Comparison of ENCODE assay signal across 23 cellular contexts in genomic region chr3:52998781-52999509, GRCh38. TPM values are rescaled to one million over a fixed set of nuclear protein-coding genes. Genes with fewer than 3 reads are reported as not detected.
DNase-seq lines count a peak whose midpoint lies in the region; ATAC-seq and TF ChIP-seq lines count a peak whose summit lies in the region.
"Had no signal": no experiment of that assay in that cellular context is flagged by ENCODE, and none has a peak within 500 bp of the region (broad histone marks: within the 10 kb centered on the region; RNA-seq: fewer than 3 reads in every experiment).

No MANE protein-coding gene starts in this region.

- H3K4me1 ChIP-seq in GM23338 (ENCODE audit: insufficient read depth) = no peaks in the 10 kb centered on the region
- H3K4me1 ChIP-seq in foreskin keratinocyte = no peaks in the 10 kb centered on the region
- H3K4me1 ChIP-seq in neuronal stem cell (ENCODE audit: control insufficient read depth in 2 of 2, insufficient read depth in 1 of 2, low read depth in 1 of 2, low read length in 2 of 2) = no peaks in the 10 kb centered on the region
- H3K4me1 ChIP-seq: BLaER1 treated with 17β-estradiol and CSF1 and Interleukin-3, amounts not matched to agents 10 nM and 100 nM; stomach had no signal

- H2BK12ac ChIP-seq in neuronal stem cell (ENCODE audit: low read length) = no peak overlapping the region

- H3K4me3 Mint-ChIP-seq in GM23338 (no peak overlapping the region), type B pancreatic cell (no peak overlapping the region)
- H3K4me3 Mint-ChIP-seq: activated B cell treated with CpG ODN at 0.5 μM for 24 hours; naive thymus-derived CD8-positive, alpha-beta T cell had no signal

- H4K8ac ChIP-seq in neuronal stem cell (ENCODE audit: low read depth, low read length) = no peak overlapping the region

- H2AFZ ChIP-seq in GM23338 (no peak overlapping the region), neuronal stem cell (ENCODE audit: low read length) (no peak overlapping the region)
- H2AFZ ChIP-seq: GM23248 had no signal

- H4K20me1 ChIP-seq in GM23338 (replicated peaks; ENCODE audit: insufficient read depth) = no peaks in the 10 kb centered on the region

- H3K36me3 Mint-ChIP-seq in GM23338 (ENCODE audit: low read depth) (peaks cover 8% of the 10 kb centered on the region; the same call in 2 of the 3 replicates), type B pancreatic cell (no peaks in the 10 kb centered on the region)

- H3K9me3 ChIP-seq in neuronal stem cell (replicated peaks in 1 of 2; ENCODE audit: control insufficient read depth in 2 of 2, insufficient read depth in 1 of 2, low read depth in 1 of 2, low read length in 2 of 2) = peaks cover 0 to 2% of the 10 kb centered on the region in 2 donors
- H3K9me3 ChIP-seq: stomach had no signal

- H3K27me3 Mint-ChIP-seq in GM23338 (ENCODE audit: insufficient read depth, low read depth, poor library complexity) = peaks cover 4% of the 10 kb centered on the region
- H3K27me3 Mint-ChIP-seq in type B pancreatic cell = no peaks in the 10 kb centered on the region
- H3K27me3 Mint-ChIP-seq: activated B cell treated with CpG ODN at 0.5 μM for 24 hours; naive thymus-derived CD8-positive, alpha-beta T cell had no signal

- H3K79me2 ChIP-seq in GM23338 (replicated peaks; ENCODE audit: insufficient read depth) = 0 out of 2 replicates have a peak, but pooled peaks cover 7% of the 10 kb centered on the region

- WGBS in neuronal stem cell (ENCODE audit: extremely low coverage in 2 of 2, insufficient read length in 2 of 2, insufficient replicate concordance in 1 of 2), 2 donors = no CpG with 5 or more reads among the region's 41 CpGs

- H3K9me3 Mint-ChIP-seq in GM23338 = no peaks in the 10 kb centered on the region
- H3K9me3 Mint-ChIP-seq in type B pancreatic cell = no peaks in the 10 kb centered on the region
- H3K9me3 Mint-ChIP-seq: activated B cell treated with CpG ODN at 0.5 μM for 24 hours; naive thymus-derived CD8-positive, alpha-beta T cell had no signal

- no peak overlapping the region for H2BK120ac ChIP-seq in neuronal stem cell (ENCODE audit: low read depth, low read length)

- no peak overlapping the region for H3K4me2 ChIP-seq in GM23338
- no peak overlapping the region for H3K4me2 ChIP-seq in neuronal stem cell (ENCODE audit: insufficient read depth, low read length, poor library complexity, severe bottlenecking)
- H3K4me2 ChIP-seq: BLaER1 treated with 17β-estradiol and CSF1 and Interleukin-3, amounts not matched to agents 10 nM and 100 nM had no signal

- H2BK5ac ChIP-seq in neuronal stem cell (ENCODE audit: low read length) = peak overlapping the region; percentile 53

- H4K91ac ChIP-seq in neuronal stem cell (ENCODE audit: low read depth, low read length, poor library complexity) = no peak overlapping the region

- H3K23ac ChIP-seq in neuronal stem cell (ENCODE audit: low read depth, low read length, poor library complexity) = peak overlapping the region; percentile 89

- H3K27ac ChIP-seq in GM23338 (ENCODE audit: low read depth) (no peak overlapping the region), foreskin keratinocyte (no peak overlapping the region), neuronal stem cell (replicated peaks; ENCODE audit: low read length) (no peak overlapping the region)
- H3K27ac ChIP-seq: BLaER1 treated with 17β-estradiol and CSF1 and Interleukin-3, amounts not matched to agents 10 nM and 100 nM; GM23248; stomach had no signal

- H3K27me3 ChIP-seq in GM23338 (ENCODE audit: insufficient read depth) = no peaks in the 10 kb centered on the region
- H3K27me3 ChIP-seq in foreskin keratinocyte = no peaks in the 10 kb centered on the region
- no peaks in the 10 kb centered on the region for H3K27me3 ChIP-seq in neuronal stem cell (ENCODE audit: control insufficient read depth in 3 of 3, insufficient read depth in 3 of 3, low read depth in 1 of 3, low read length in 3 of 3)
- H3K27me3 ChIP-seq: BLaER1 treated with 17β-estradiol and CSF1 and Interleukin-3, amounts not matched to agents 10 nM and 100 nM; stomach had no signal

- H3K18ac ChIP-seq in neuronal stem cell (ENCODE audit: low read length) = peak overlapping the region; percentile 76

- no peaks in the 10 kb centered on the region for H3K9me2 ChIP-seq in GM23338 (ENCODE audit: insufficient read depth)

- peak overlapping the region; percentile 37 for H2AK5ac ChIP-seq in neuronal stem cell (ENCODE audit: low read depth, low read length)

- H2BK15ac ChIP-seq in neuronal stem cell (ENCODE audit: low read length) = no peak overlapping the region

- peak overlapping the region; percentile 56 for H3K14ac ChIP-seq in neuronal stem cell (ENCODE audit: low read length)

- no peak overlapping the region for H3K9ac ChIP-seq in neuronal stem cell (ENCODE audit: low read depth, low read length, poor library complexity)
- H3K9ac ChIP-seq: BLaER1 treated with 17β-estradiol and CSF1 and Interleukin-3, amounts not matched to agents 10 nM and 100 nM; GM23248 had no signal

- no peaks in the 10 kb centered on the region for H3F3A ChIP-seq in GM23338 (replicated peaks; ENCODE audit: low read depth)

- no peaks in the 10 kb centered on the region; the same call in 2 of the 3 replicates for H3K4me1 Mint-ChIP-seq in GM23338
- no peaks in the 10 kb centered on the region for H3K4me1 Mint-ChIP-seq in type B pancreatic cell (ENCODE audit: unreplicated experiment)

- H3K36me3 ChIP-seq in GM23338 (ENCODE audit: insufficient read depth) = no peaks in the 10 kb centered on the region
- H3K36me3 ChIP-seq in neuronal stem cell (replicated peaks in 1 of 2; ENCODE audit: control insufficient read depth in 2 of 2, insufficient read depth in 2 of 2, low read length in 2 of 2) = peaks cover 0 to 3% of the 10 kb centered on the region in 2 donors

- no peak overlapping the region for H3K4ac ChIP-seq in neuronal stem cell (ENCODE audit: low read length)

- DNase-seq in GM23338 (ENCODE audit: low spot score) (peak; percentile 33), NCI-H460 (ENCODE audit: extremely low read depth, low read depth) (peak; percentile 2), foreskin keratinocyte (peak; percentile 24 to 38), neuronal stem cell (ENCODE audit: low spot score) (no peak), type B pancreatic cell (ENCODE audit: extremely low spot score, unreplicated experiment) (no peak), NCI-H2171 treated with DMSO at 0.1 percent for 48 hours (lab: John Stamatoyannopoulos, UW) (no peak), NOMO-1 (lab: John Stamatoyannopoulos, UW; ENCODE audit: unreplicated experiment in 2 of 2) (no peak)
- DNase-seq: activated B cell treated with CpG ODN at 0.5 μM for 24 hours; activated CD4-positive, alpha-beta T cell treated with anti-CD3 and anti-CD28 coated beads, Interleukin-2, amount 50 U/mL, for 48 hours; activated effector memory CD4-positive, alpha-beta T cell treated with Interleukin-2 at 50 U/mL for 16 hours; cortex of kidney; GM23248; mesenchymal stem cell; naive thymus-derived CD8-positive, alpha-beta T cell; NCI-H146; NCI-H2171; NCI-H748 treated with DMSO at 0.1 percent for 48 hours; retina; stimulated activated CD4-positive, alpha-beta T cell treated with anti-CD3 and anti-CD28 coated beads, Interleukin-4, amount 100 ng/mL, for 4 hours; stomach; T1000 had no signal

- H3K4me3 ChIP-seq in GM23338 = no peak overlapping the region
- H3K4me3 ChIP-seq in neuronal stem cell (ENCODE audit: low read length in 2 of 2) = peak overlapping the region in 1 of 2 donors; percentile 59
- H3K4me3 ChIP-seq: BLaER1 treated with 17β-estradiol and CSF1 and Interleukin-3, amounts not matched to agents 10 nM and 100 nM; GM23248; stomach had no signal

- ATAC-seq in GM23338 (peak; percentile 78), foreskin keratinocyte (peak; percentile 52), GM18907 (IDR thresholded peaks at IDR 0.05; ENCODE audit: unreplicated experiment) (no peak)
- ATAC-seq: naive thymus-derived CD8-positive, alpha-beta T cell had no signal

- peaks cover 4% of the 10 kb centered on the region for H3K79me1 ChIP-seq in neuronal stem cell (ENCODE audit: low read depth, low read length)

- no peak for TF ChIP-seq CTCF in GM23338 (conservative IDR thresholded peaks at IDR 0.05; ENCODE audit: low read depth in 2 of 2)
- no peak for TF ChIP-seq CTCF in foreskin keratinocyte (conservative IDR thresholded peaks at IDR 0.05)
- TF ChIP-seq CTCF in type B pancreatic cell (conservative IDR thresholded peaks at IDR 0.05) = no peak

- H3K27ac Mint-ChIP-seq in GM23338 (no peak overlapping the region), type B pancreatic cell (no peak overlapping the region)
- H3K27ac Mint-ChIP-seq: activated B cell treated with CpG ODN at 0.5 μM for 24 hours had no signal

TF ChIP-seq in GM23338, 12 proteins besides CTCF, POLR2A, EP300 and RAD21 (continues in another document):
- TF ChIP-seq EZH2 (IDR thresholded peaks at IDR 0.05; ENCODE audit: low read depth, unreplicated experiment) (no peak), ZNF331 (CRISPR knock-in tag; IDR thresholded peaks at IDR 0.05; ENCODE audit: low read depth) (no peak), EZH2phosphoT487 (IDR thresholded peaks at IDR 0.05; ENCODE audit: unreplicated experiment) (no peak), CREB1 (CRISPR knock-in tag; IDR thresholded peaks at IDR 0.05; ENCODE audit: low read depth) (no peak), ETS1 (IDR thresholded peaks at IDR 0.05) (no peak), POLR2AphosphoS5 (IDR thresholded peaks at IDR 0.05; ENCODE audit: low read depth) (no peak)

RNA-seq across cellular contexts. Expression of gene SFMBT1, which starts 46.9 kb away (rescaled TPM):
- 19.0 and 24.0 TPM in 2 replicates for total RNA-seq in GM23338 (2014; rRNA removed; shearing (Covaris generic))
- 4.9 and 5.3 TPM in 2 replicates for polyA plus RNA-seq in GM23338 (2016; fragmentation: Nextera tagmentation; extraction: Ambion mirVana)
- total RNA-seq in NCI-H460 (2014; rRNA removed; shearing (Covaris generic)) = 9.6 and 10.1 TPM in 2 replicates
- 6.4 and 6.6 TPM in 2 replicates for polyA plus RNA-seq in NCI-H460 (2014; cell fraction: nucleus; rRNA removed)
- total RNA-seq in foreskin keratinocyte = 8.1 and 8.2 TPM in 2 replicates
- 1.6 and 2.1 TPM in 2 replicates for polyA plus RNA-seq in foreskin keratinocyte
- polyA plus RNA-seq in neuronal stem cell (2013, experiment 1 of 2) = 7.2 TPM
- polyA plus RNA-seq in neuronal stem cell (2013, experiment 2 of 2) = 7.8 TPM
- total RNA-seq in type B pancreatic cell (ENCODE audit: low replicate concordance) = 9.8 and 10.7 TPM in 2 replicates

Comparison
In these comparisons a context has a peak if more than half of its experiments do, and no peak if none do; other contexts are left out.
1. DNase-seq: peak in GM23338 (single experiment), NCI-H460 (single experiment) and foreskin keratinocyte (2 of 2); none in neuronal stem cell (single experiment), type B pancreatic cell (single experiment), NCI-H2171 treated with DMSO at 0.1 percent for 48 hours (single experiment) and NOMO-1 (0 of 2).